ENCODE assay signal across 10 cellular contexts in the genomic region with DNA sequence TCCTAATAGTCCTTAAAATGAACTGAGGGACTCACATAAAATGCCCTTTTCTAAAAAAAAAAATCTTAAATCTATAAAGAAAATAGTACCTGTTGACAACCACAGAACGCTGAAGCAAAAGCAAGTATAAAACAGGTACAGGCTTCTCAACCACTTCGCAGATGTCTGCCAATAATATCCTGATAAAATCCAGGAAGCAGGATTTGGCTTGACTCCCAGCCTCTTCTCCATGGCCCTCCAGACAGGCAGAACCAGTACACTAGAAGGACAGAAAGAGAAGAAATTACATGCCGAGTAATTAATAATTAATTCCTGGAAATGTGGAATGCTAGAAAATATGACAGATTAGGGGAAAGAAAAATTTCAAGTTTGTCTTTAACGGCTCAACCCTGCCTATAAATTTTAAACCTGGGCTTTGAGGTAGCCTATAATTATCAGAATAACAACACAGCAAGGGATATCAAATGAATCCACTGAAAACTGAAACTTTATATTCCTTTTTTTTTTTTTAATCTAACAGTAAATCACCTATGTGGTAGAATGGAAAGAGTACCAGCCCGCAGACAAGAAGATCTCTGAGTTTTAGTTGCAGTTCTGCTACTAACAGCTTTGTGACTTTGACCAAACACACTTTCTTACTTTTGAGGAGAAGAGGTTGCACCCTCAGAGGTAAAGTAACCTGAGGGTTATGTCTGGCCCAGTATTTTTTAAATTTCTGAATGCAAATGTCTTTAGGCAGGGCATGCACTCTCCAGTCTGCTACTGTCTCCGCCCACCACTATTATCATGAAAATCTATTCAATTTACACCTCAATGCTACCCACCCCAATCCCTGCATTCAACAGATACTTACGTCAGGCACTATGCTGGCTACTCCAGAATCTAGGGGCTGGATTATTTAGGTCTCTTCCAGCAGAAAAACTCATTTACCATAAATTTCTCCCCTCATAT. TPM values are rescaled to one million over a fixed set of nuclear protein-coding genes. Genes with fewer than 3 reads are reported as not detected.
A peak's percentile ranks its signal among the peaks of the same experiment; 100 is the strongest.
DNase-seq lines count a peak whose midpoint lies in the region; ATAC-seq and TF ChIP-seq lines count a peak whose summit lies in the region.
"Had no signal": no experiment of that assay in that cellular context is flagged by ENCODE, and none has a peak within 500 bp of the region (broad histone marks: within the 10 kb centered on the region; RNA-seq: fewer than 3 reads in every experiment).

No MANE protein-coding gene starts in this region.

- intact Hi-C loops in A673 (cut with micrococcal nuclease; ENCODE audit: unreplicated experiment), result loop anchor here (5.0 kb wide), 1 partner anchor 362 kb away; a partner anchor contains a TSS

- H3K9me3 ChIP-seq in HEK293 (ENCODE audit: control insufficient read depth, insufficient read depth, low read depth, low read length) (no peaks in the 10 kb centered on the region), A673 (ENCODE audit: low read depth, low read length, poor library complexity, severe bottlenecking) (no peaks in the 10 kb centered on the region)

- H3K27ac Mint-ChIP-seq in activated T-helper 17 cell treated with anti-CD3 and anti-CD28 coated beads, Interleukin-2, amount 50 U/mL, for 72 hours, result peak overlapping the region; percentile 100
- H3K27ac Mint-ChIP-seq in naive thymus-derived CD8-positive, alpha-beta T cell, result peak overlapping the region in 3 of 10 donors; percentile 44 to 55 (median 53)

- no peak overlapping the region for H2AFZ ChIP-seq in ACC112 (ENCODE audit: low read length, unreplicated experiment)

- H3K4me3 ChIP-seq in ACC112 (ENCODE audit: low read depth, low read length) (peak overlapping the region; percentile 94), HEK293 (ENCODE audit: low read depth, low read length) (no peak overlapping the region), A673 (ENCODE audit: low read depth, low read length, poor library complexity, severe bottlenecking) (no peak overlapping the region)

- H3K27ac ChIP-seq in ACC112 (ENCODE audit: low read depth, low read length), result peak overlapping the region; percentile 77
- no peak overlapping the region for H3K27ac ChIP-seq in HEK293 (ENCODE audit: extremely low read depth, low read depth, low read length)
- H3K27ac ChIP-seq in A673 (ENCODE audit: low read depth, low read length, poor library complexity, severe bottlenecking), result no peak overlapping the region

- CTCF ChIA-PET in HEK293 (lab: Yijun Ruan, JAX) (no interaction called here), A673 (lab: Charles Lee) (no interaction called here)

- DNase-seq in left lobe of liver (ENCODE audit: low spot score) (no peak), NCI-H187 treated with DMSO at 0.1 percent for 48 hours (lab: John Stamatoyannopoulos, UW) (no peak), A673 (ENCODE audit: low spot score) (no peak), HUDEP-2 (lab: John Stamatoyannopoulos, UW; ENCODE audit: unreplicated experiment in 76 of 76) (no peak)
- no peak for DNase-seq in naive thymus-derived CD8-positive, alpha-beta T cell
- DNase-seq: NK-92 treated with Interleukin-12 subunit alpha and Interleukin-12 subunit beta, amount 100 ng/mL, for 24 hours; posterior cingulate gyrus had no signal

- H3K36me3 ChIP-seq in ACC112 (ENCODE audit: insufficient read depth, low read length), result peaks cover 11% of the 10 kb centered on the region
- peaks cover 24 to 44% of the 10 kb centered on the region in 2 experiments; a peak in 2 of 3 replicates for H3K36me3 ChIP-seq in HEK293 (ENCODE audit: control insufficient read depth in 2 of 2, insufficient read depth in 1 of 2, low read length in 2 of 2)
- H3K36me3 ChIP-seq in A673 (ENCODE audit: insufficient read depth, low read length, poor library complexity, severe bottlenecking), result peaks cover 31% of the 10 kb centered on the region

- no peaks in the 10 kb centered on the region for H3K27me3 Mint-ChIP-seq in activated T-helper 17 cell treated with anti-CD3 and anti-CD28 coated beads, Interleukin-2, amount 50 U/mL, for 72 hours
- H3K27me3 Mint-ChIP-seq in naive thymus-derived CD8-positive, alpha-beta T cell, result no peaks in the 10 kb centered on the region

- peaks cover 25% of the 10 kb centered on the region for H3K4me1 Mint-ChIP-seq in activated T-helper 17 cell treated with anti-CD3 and anti-CD28 coated beads, Interleukin-2, amount 50 U/mL, for 72 hours
- peaks cover 27 to 63% (median 54%) of the 10 kb centered on the region in 4 donors for H3K4me1 Mint-ChIP-seq in naive thymus-derived CD8-positive, alpha-beta T cell

- peaks cover 75% of the 10 kb centered on the region for H3K36me3 Mint-ChIP-seq in activated T-helper 17 cell treated with anti-CD3 and anti-CD28 coated beads, Interleukin-2, amount 50 U/mL, for 72 hours (ENCODE audit: low read depth)
- H3K36me3 Mint-ChIP-seq in naive thymus-derived CD8-positive, alpha-beta T cell, result peaks cover 0 to 44% (median 12%) of the 10 kb centered on the region in 3 donors

- H3K4me1 ChIP-seq in ACC112 (ENCODE audit: control insufficient read depth, insufficient read depth, low read length, unreplicated experiment) (peaks cover 36% of the 10 kb centered on the region), HEK293 (ENCODE audit: control insufficient read depth, insufficient read depth, low read length) (peaks cover 27% of the 10 kb centered on the region), A673 (ENCODE audit: insufficient read depth, low read length, poor library complexity, severe bottlenecking) (peaks cover 14% of the 10 kb centered on the region)

- no peak for ATAC-seq in activated T-helper 17 cell treated with anti-CD3 and anti-CD28 coated beads, Interleukin-2, amount 50 U/mL, for 72 hours (replicated peaks)
- ATAC-seq in left lobe of liver, result peak; percentile 13
- ATAC-seq in naive thymus-derived CD8-positive, alpha-beta T cell, result no peak

- peaks cover 37% of the 10 kb centered on the region for H3K79me2 ChIP-seq in ACC112 (ENCODE audit: control insufficient read depth, insufficient read depth, low read length, unreplicated experiment)

- TF ChIP-seq CTCF in HEK293 (tag by site-specific recombination; IDR thresholded peaks at IDR 0.05), result no peak
- no peak for TF ChIP-seq CTCF in A673 (conservative IDR thresholded peaks at IDR 0.05; ENCODE audit: low read depth, low read length)

- POLR2A ChIA-PET in HEK293 (lab: Yijun Ruan, JAX), result no interaction called here
- POLR2A ChIA-PET in A673 (lab: Charles Lee; ENCODE audit: low non-redundant PET), result no interaction called here
- POLR2A ChIA-PET in naive thymus-derived CD8-positive, alpha-beta T cell (lab: Charles Lee), result no interaction called here

- H3K4me3 Mint-ChIP-seq in activated T-helper 17 cell treated with anti-CD3 and anti-CD28 coated beads, Interleukin-2, amount 50 U/mL, for 72 hours, result peak overlapping the region; percentile 99
- peak overlapping the region in 5 of 10 donors; percentile 8 to 99 (median 96) for H3K4me3 Mint-ChIP-seq in naive thymus-derived CD8-positive, alpha-beta T cell

- no TSS peak for BruUV-seq in A673 (replicated peaks; lab: Mats Ljungman, UMichigan)

- no peaks in the 10 kb centered on the region for H3K27me3 ChIP-seq in ACC112 (ENCODE audit: insufficient read depth, low read length)
- H3K27me3 ChIP-seq in A673 (replicated peaks; ENCODE audit: insufficient read depth, low read depth, low read length, poor library complexity), result no peaks in the 10 kb centered on the region

- no peaks in the 10 kb centered on the region for H3K9me3 Mint-ChIP-seq in activated T-helper 17 cell treated with anti-CD3 and anti-CD28 coated beads, Interleukin-2, amount 50 U/mL, for 72 hours
- H3K9me3 Mint-ChIP-seq in naive thymus-derived CD8-positive, alpha-beta T cell, result no peaks in the 10 kb centered on the region

TF ChIP-seq in HEK293, 187 proteins besides CTCF, POLR2A, EP300 and RAD21 (continues in another document):
- TF ChIP-seq ZNF510 (tag by site-specific recombination; IDR thresholded peaks at IDR 0.05; ENCODE audit: insufficient replicate concordance), result no peak
- TF ChIP-seq, protein P1, sequence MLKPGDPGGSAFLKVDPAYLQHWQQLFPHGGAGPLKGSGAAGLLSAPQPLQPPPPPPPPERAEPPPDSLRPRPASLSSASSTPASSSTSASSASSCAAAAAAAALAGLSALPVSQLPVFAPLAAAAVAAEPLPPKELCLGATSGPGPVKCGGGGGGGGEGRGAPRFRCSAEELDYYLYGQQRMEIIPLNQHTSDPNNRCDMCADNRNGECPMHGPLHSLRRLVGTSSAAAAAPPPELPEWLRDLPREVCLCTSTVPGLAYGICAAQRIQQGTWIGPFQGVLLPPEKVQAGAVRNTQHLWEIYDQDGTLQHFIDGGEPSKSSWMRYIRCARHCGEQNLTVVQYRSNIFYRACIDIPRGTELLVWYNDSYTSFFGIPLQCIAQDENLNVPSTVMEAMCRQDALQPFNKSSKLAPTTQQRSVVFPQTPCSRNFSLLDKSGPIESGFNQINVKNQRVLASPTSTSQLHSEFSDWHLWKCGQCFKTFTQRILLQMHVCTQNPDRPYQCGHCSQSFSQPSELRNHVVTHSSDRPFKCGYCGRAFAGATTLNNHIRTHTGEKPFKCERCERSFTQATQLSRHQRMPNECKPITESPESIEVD (tag by site-specific recombination; IDR thresholded peaks at IDR 0.05), result peak; percentile 52
- TF ChIP-seq, protein P2, sequence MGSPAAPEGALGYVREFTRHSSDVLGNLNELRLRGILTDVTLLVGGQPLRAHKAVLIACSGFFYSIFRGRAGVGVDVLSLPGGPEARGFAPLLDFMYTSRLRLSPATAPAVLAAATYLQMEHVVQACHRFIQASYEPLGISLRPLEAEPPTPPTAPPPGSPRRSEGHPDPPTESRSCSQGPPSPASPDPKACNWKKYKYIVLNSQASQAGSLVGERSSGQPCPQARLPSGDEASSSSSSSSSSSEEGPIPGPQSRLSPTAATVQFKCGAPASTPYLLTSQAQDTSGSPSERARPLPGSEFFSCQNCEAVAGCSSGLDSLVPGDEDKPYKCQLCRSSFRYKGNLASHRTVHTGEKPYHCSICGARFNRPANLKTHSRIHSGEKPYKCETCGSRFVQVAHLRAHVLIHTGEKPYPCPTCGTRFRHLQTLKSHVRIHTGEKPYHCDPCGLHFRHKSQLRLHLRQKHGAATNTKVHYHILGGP (tag by site-specific recombination; IDR thresholded peaks at IDR 0.05), result no peak

RNA-seq across cellular contexts. Expression of a gene that starts 2.7 kb away (rescaled TPM):
- total RNA-seq in activated T-helper 17 cell treated with anti-CD3 and anti-CD28 coated beads, Interleukin-2, amount 50 U/mL, for 72 hours, result 10 to 100 TPM; 45.8 to 98.2 TPM
- total RNA-seq in left lobe of liver (49.2 TPM), A673 (2021) (33.7 and 38.5 TPM in 2 replicates)
- 10 to 100 TPM; 70.9 to 71.1 TPM for total RNA-seq in naive thymus-derived CD8-positive, alpha-beta T cell
- 10 to 100 TPM; 16.0 to 25.2 (median 21.9) TPM for polyA plus RNA-seq in naive thymus-derived CD8-positive, alpha-beta T cell

RNA-seq across cellular contexts. Expression of a gene that starts 3.1 kb away (rescaled TPM):
- total RNA-seq in activated T-helper 17 cell treated with anti-CD3 and anti-CD28 coated beads, Interleukin-2, amount 50 U/mL, for 72 hours, result 10 to 100 TPM; 37.1 to 42.4 TPM
- total RNA-seq in left lobe of liver (7.0 TPM), A673 (2021) (25.2 and 26.9 TPM in 2 replicates)
- total RNA-seq in naive thymus-derived CD8-positive, alpha-beta T cell, result 10 to 100 TPM; 25.0 to 25.6 TPM
- 10 to 100 TPM; 11.7 to 18.1 (median 16.6) TPM for polyA plus RNA-seq in naive thymus-derived CD8-positive, alpha-beta T cell

RNA-seq across cellular contexts. Expression of a gene that starts 18.6 kb away (rescaled TPM):
- total RNA-seq in activated T-helper 17 cell treated with anti-CD3 and anti-CD28 coated beads, Interleukin-2, amount 50 U/mL, for 72 hours, result 1 to 10 TPM in 1 of 2 donors, under 1 TPM in 1; 0.97 to 4.5 TPM
- total RNA-seq in left lobe of liver, result 0.13 TPM
- total RNA-seq in A673 (2021), result 0.52 and 0.79 TPM in 2 replicates
- total RNA-seq in naive thymus-derived CD8-positive, alpha-beta T cell, result 1 to 10 TPM; 2.6 to 3.2 TPM
- under 1 TPM; 0.20 to 0.59 (median 0.40) TPM for polyA plus RNA-seq in naive thymus-derived CD8-positive, alpha-beta T cell
